20 cellular contexts compared by ENCODE assay signal in the genomic region with DNA sequence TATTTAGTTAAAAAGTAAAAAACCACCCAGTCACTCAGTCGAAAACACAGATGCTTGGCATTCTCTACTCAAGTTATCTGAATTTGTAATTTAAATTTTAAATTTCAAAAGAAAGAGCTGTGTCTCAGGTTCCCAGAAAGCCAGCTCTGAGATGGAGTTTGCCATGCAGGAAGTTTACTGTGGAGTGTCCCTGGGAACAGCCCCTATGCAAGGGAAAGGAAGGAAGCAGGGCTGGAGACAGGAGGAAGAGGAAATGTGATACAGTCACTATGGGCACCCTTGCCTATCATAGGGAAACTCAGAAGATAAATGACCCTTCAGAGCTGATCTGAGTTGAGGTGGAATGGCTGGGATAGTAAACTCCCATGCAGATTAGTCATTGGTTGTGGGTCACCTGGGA.
DNase-seq lines count a peak whose midpoint lies in the region; ATAC-seq, FAIRE-seq and TF ChIP-seq lines count a peak whose summit lies in the region.
"Had no signal": no experiment of that assay in that cellular context is flagged by ENCODE, and none has a peak within 500 bp of the region (broad histone marks: within the 10 kb centered on the region; RNA-seq: fewer than 3 reads in every experiment).

No MANE protein-coding gene starts in this region.

- H3K4ac ChIP-seq in trophoblast cell (ENCODE audit: low read depth, low read length), result no peak overlapping the region

- intact Hi-C loops in Calu3 (cut with micrococcal nuclease; ENCODE audit: unreplicated experiment), result no loop called here

- no peaks in the 10 kb centered on the region for H3K9me3 ChIP-seq in HUES64 (ENCODE audit: insufficient read depth, low read depth, low read length)
- H3K9me3 ChIP-seq in keratinocyte (ENCODE audit: control insufficient read depth, low read depth, low read length), result no peaks in the 10 kb centered on the region
- H3K9me3 ChIP-seq in trophoblast cell (ENCODE audit: insufficient read depth, low read depth, low read length), result no peaks in the 10 kb centered on the region
- H3K9me3 ChIP-seq in smooth muscle cell (replicated peaks; ENCODE audit: low read depth), result no peaks in the 10 kb centered on the region
- H3K9me3 ChIP-seq: Caco-2 had no signal

- no peak overlapping the region for H2AK5ac ChIP-seq in trophoblast cell (ENCODE audit: low read length)

- H3K27ac Mint-ChIP-seq in WTC11 (peak overlapping the region; percentile 94), Calu3 (ENCODE audit: unreplicated experiment) (no peak overlapping the region)
- H3K27ac Mint-ChIP-seq: B cell; CD4-positive, CD25-positive, alpha-beta regulatory T cell had no signal

- FAIRE-seq in keratinocyte (lab: Jason Lieb, UNC), result peak; percentile 75
- FAIRE-seq: HTR-8/SVneo had no signal

- POLR2A ChIA-PET in WTC11 (lab: Charles Lee), result no interaction called here

- H3K27ac ChIP-seq in HUES64 (ENCODE audit: low read depth, low read length) (peak overlapping the region; percentile 54; the same call in 1 of the 2 replicates), keratinocyte (ENCODE audit: control insufficient read depth, insufficient read depth, low read length) (no peak overlapping the region), trophoblast cell (ENCODE audit: low read depth, low read length) (no peak overlapping the region), smooth muscle cell (ENCODE audit: low read depth) (no peak overlapping the region)
- H3K27ac ChIP-seq: HL-60 had no signal

- no peaks in the 10 kb centered on the region for H3F3A ChIP-seq in smooth muscle cell (ENCODE audit: low read depth)

- H2BK5ac ChIP-seq in trophoblast cell (ENCODE audit: low read depth, low read length, poor library complexity), result no peak overlapping the region

- H2AFZ ChIP-seq in keratinocyte (ENCODE audit: control insufficient read depth, low read length) (no peak overlapping the region), trophoblast cell (ENCODE audit: insufficient read depth, low read length, poor library complexity) (no peak overlapping the region), smooth muscle cell (ENCODE audit: low read depth) (no peak overlapping the region)

- no peak overlapping the region for H4K12ac ChIP-seq in trophoblast cell (ENCODE audit: low read depth, low read length)

- no CpG with 5 or more reads among the region's 1 CpG for WGBS in HUES64
- no CpG with 5 or more reads among the region's 1 CpG for WGBS in trophoblast cell (ENCODE audit: extremely low coverage, insufficient coverage, insufficient read length)
- 66% methylated on average over 1 of the region's 1 CpG for WGBS in smooth muscle cell (ENCODE audit: low lambda C conversion rate)

- H3K27me3 ChIP-seq in HUES64 (ENCODE audit: insufficient read depth, low read length) (no peaks in the 10 kb centered on the region), keratinocyte (ENCODE audit: control insufficient read depth, extremely low read depth, insufficient read depth, low read length) (no peaks in the 10 kb centered on the region), trophoblast cell (ENCODE audit: insufficient read depth, low read length) (no peaks in the 10 kb centered on the region), smooth muscle cell (ENCODE audit: low read depth) (no peaks in the 10 kb centered on the region)

- H3K4me3 ChIP-seq in HUES64 (ENCODE audit: low read length) (no peak overlapping the region), keratinocyte (ENCODE audit: control insufficient read depth in 2 of 3, extremely low read depth in 1 of 3, insufficient read depth in 2 of 3, low read depth in 1 of 3, low read length in 3 of 3) (no peak overlapping the region), trophoblast cell (ENCODE audit: low read depth, low read length) (no peak overlapping the region), smooth muscle cell (no peak overlapping the region)

- in situ Hi-C loops in G401 (cut with HindIII; ENCODE audit: low sequenced_read_pairs), result no loop called here

- dilution Hi-C loops in keratinocyte (cut with MboI; ENCODE audit: extremely low pct_ligation_motif_present, low sequenced_read_pairs), result no loop called here

- peaks cover 6% of the 10 kb centered on the region for H3K79me1 ChIP-seq in trophoblast cell (ENCODE audit: low read length)

- H3K18ac ChIP-seq in trophoblast cell (ENCODE audit: low read length), result peak overlapping the region; percentile 35

- H3K36me3 ChIP-seq in HUES64 (ENCODE audit: insufficient read depth, low read length) (no peaks in the 10 kb centered on the region), keratinocyte (ENCODE audit: control insufficient read depth in 2 of 2, extremely low read depth in 1 of 2, insufficient read depth in 2 of 2, low read length in 2 of 2) (no peaks in the 10 kb centered on the region), trophoblast cell (ENCODE audit: control insufficient read depth in 1 of 2, insufficient read depth in 2 of 2, low read length in 2 of 2) (no peaks in the 10 kb centered on the region), smooth muscle cell (ENCODE audit: low read depth) (no peaks in the 10 kb centered on the region)

- no peak overlapping the region for H3K4me3 Mint-ChIP-seq in WTC11
- H3K4me3 Mint-ChIP-seq in Calu3 (ENCODE audit: low read depth, unreplicated experiment), result no peak overlapping the region
- H3K4me3 Mint-ChIP-seq: B cell; CD4-positive, CD25-positive, alpha-beta regulatory T cell had no signal

- CTCF ChIA-PET in WTC11 (lab: Charles Lee) (interaction anchor here (1.0 kb wide), 1 partner anchor 241 kb away, joined by 5 read pairs; no protein-coding TSS in a partner anchor), Calu3 (lab: Charles Lee) (no interaction called here)

- no peak overlapping the region for H3K23ac ChIP-seq in trophoblast cell (ENCODE audit: low read length)

- H3K4me1 Mint-ChIP-seq in WTC11 (peaks cover 44% of the 10 kb centered on the region), Calu3 (ENCODE audit: low read depth, unreplicated experiment) (peaks cover 17% of the 10 kb centered on the region)
- H3K4me1 Mint-ChIP-seq: B cell; CD4-positive, CD25-positive, alpha-beta regulatory T cell had no signal

- H4K20me1 ChIP-seq in keratinocyte (ENCODE audit: control insufficient read depth, extremely low read depth, insufficient read depth, low read length) (no peaks in the 10 kb centered on the region), smooth muscle cell (ENCODE audit: low read depth) (no peaks in the 10 kb centered on the region)

- H3K36me3 Mint-ChIP-seq in WTC11 (no peaks in the 10 kb centered on the region), Calu3 (ENCODE audit: insufficient read depth, unreplicated experiment) (no peaks in the 10 kb centered on the region)
- H3K36me3 Mint-ChIP-seq: CD4-positive, CD25-positive, alpha-beta regulatory T cell had no signal

- ATAC-seq in WTC11, result peak; percentile 70
- ATAC-seq: PC-3 had no signal

- H3K14ac ChIP-seq in trophoblast cell (ENCODE audit: low read length), result peak overlapping the region; percentile 40

- H3K9me3 Mint-ChIP-seq in WTC11 (no peaks in the 10 kb centered on the region), Calu3 (ENCODE audit: low read depth, unreplicated experiment) (no peaks in the 10 kb centered on the region)

- H2BK120ac ChIP-seq in trophoblast cell (ENCODE audit: insufficient read depth, low read length, poor library complexity), result no peak overlapping the region

- H3K4me2 ChIP-seq in keratinocyte (ENCODE audit: control insufficient read depth, extremely low read depth, insufficient read depth, low read depth, low read length) (no peak overlapping the region), trophoblast cell (ENCODE audit: low read length) (no peak overlapping the region), smooth muscle cell (no peak overlapping the region)

- H3K9me1 ChIP-seq in keratinocyte (ENCODE audit: control insufficient read depth, extremely low read depth, insufficient read depth, low read length), result no peaks in the 10 kb centered on the region

- peak overlapping the region; percentile 89 for H2BK12ac ChIP-seq in trophoblast cell (ENCODE audit: low read length)

- H3K9ac ChIP-seq in HUES64 (ENCODE audit: low read depth, low read length) (no peak overlapping the region), keratinocyte (ENCODE audit: control insufficient read depth, extremely low read depth, insufficient read depth, low read length) (no peak overlapping the region), trophoblast cell (ENCODE audit: low read length) (no peak overlapping the region), smooth muscle cell (ENCODE audit: low read depth) (no peak overlapping the region)

- no TSS peak for BruUV-seq in Calu3 (replicated peaks; lab: Mats Ljungman, UMichigan)

- TF ChIP-seq CTCF in WTC11 (IDR thresholded peaks at IDR 0.05) (no peak), keratinocyte (optimal IDR thresholded peaks at IDR 0.05 in 1 of 3, IDR thresholded peaks at IDR 0.05 in 1 of 3, conservative IDR thresholded peaks at IDR 0.05 in 1 of 3; ENCODE audit: extremely low read depth in 1 of 3, insufficient read depth in 2 of 3, low read length in 3 of 3) (no peak), smooth muscle cell (IDR thresholded peaks at IDR 0.05; ENCODE audit: borderline replicate concordance, insufficient read depth, poor library complexity, severe bottlenecking) (no peak), Calu3 (IDR thresholded peaks at IDR 0.05; ENCODE audit: unreplicated experiment) (no peak)

- no peak overlapping the region for H4K91ac ChIP-seq in trophoblast cell (ENCODE audit: low read depth, low read length)

- H3K79me2 ChIP-seq in keratinocyte (ENCODE audit: control insufficient read depth, insufficient read depth, low read length), result no peaks in the 10 kb centered on the region
- no peaks in the 10 kb centered on the region for H3K79me2 ChIP-seq in trophoblast cell (ENCODE audit: control insufficient read depth, insufficient read depth, low read length, poor library complexity)
- H3K79me2 ChIP-seq in smooth muscle cell (ENCODE audit: low read depth), result no peaks in the 10 kb centered on the region

- no peak for DNase-seq in WTC11 (ENCODE audit: low spot score)
- no peak for DNase-seq in keratinocyte (ENCODE audit: low read depth, low spot score)
- DNase-seq in trophoblast cell, result no peak
- DNase-seq in putamen (ENCODE audit: low spot score), result no peak
- DNase-seq in smooth muscle cell (lab: John Stamatoyannopoulos, UW; ENCODE audit: unreplicated experiment), result no peak
- no peak for DNase-seq in G401 (ENCODE audit: low spot score)
- no peak for DNase-seq in Calu3
- DNase-seq: Caco-2; CD4-positive, CD25-positive, alpha-beta regulatory T cell; EL; KG1; NCI-H1048; NCI-H1436 treated with DMSO at 0.1 percent for 48 hours; NCI-H2029 treated with DMSO at 0.1 percent for 48 hours; NCI-H82; PC-3 had no signal

- H3K27me3 Mint-ChIP-seq in WTC11 (ENCODE audit: low read depth) (no peaks in the 10 kb centered on the region), Calu3 (ENCODE audit: unreplicated experiment) (no peaks in the 10 kb centered on the region)
- H3K27me3 Mint-ChIP-seq: B cell; CD4-positive, CD25-positive, alpha-beta regulatory T cell had no signal

- H3K4me1 ChIP-seq in HUES64 (ENCODE audit: insufficient read depth, low read length), result peaks cover 37% of the 10 kb centered on the region
- H3K4me1 ChIP-seq in keratinocyte (ENCODE audit: control insufficient read depth, extremely low read depth, insufficient read depth, low read length), result peaks cover 27% of the 10 kb centered on the region
- H3K4me1 ChIP-seq in trophoblast cell (ENCODE audit: control insufficient read depth in 1 of 2, insufficient read depth in 2 of 2, low read length in 2 of 2), result peaks cover 3% of the 10 kb centered on the region in 2 experiments
- H3K4me1 ChIP-seq in smooth muscle cell (ENCODE audit: low read depth), result no peaks in the 10 kb centered on the region
- H3K4me1 ChIP-seq: Caco-2 had no signal

- H4K8ac ChIP-seq in trophoblast cell (ENCODE audit: low read depth, low read length), result no peak overlapping the region
